Comparison of ENCODE assay signal across 26 cellular contexts in the genomic region with DNA sequence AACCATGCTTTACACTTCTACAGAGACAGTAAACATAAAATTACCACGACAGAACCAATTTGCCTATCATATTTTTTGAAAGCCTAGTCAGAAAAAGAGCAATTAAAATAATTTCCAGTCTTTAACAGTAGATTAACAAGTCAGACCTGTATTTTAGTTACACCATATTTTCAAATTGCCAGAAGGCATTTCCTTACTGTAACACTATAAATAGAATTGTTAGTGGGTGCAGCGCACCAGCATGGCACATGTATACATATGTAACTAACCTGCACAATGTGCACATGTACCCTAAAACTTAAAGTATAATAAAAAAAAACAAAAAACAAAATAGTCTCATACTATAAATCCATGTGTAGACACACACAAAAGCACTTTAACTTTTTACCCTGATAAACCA.
"Had no signal": no experiment of that assay in that cellular context is flagged by ENCODE, and none has a peak within 500 bp of the region (broad histone marks: within the 10 kb centered on the region; RNA-seq: fewer than 3 reads in every experiment).

No MANE protein-coding gene starts in this region.

- H3K9me3 ChIP-seq: esophagus muscularis mucosa, mucosa of descending colon, neutrophil, pancreas, right lobe of liver, suprapubic skin, transverse colon, vagina had no signal

- H3K36me3 Mint-ChIP-seq: natural killer cell treated with Interleukin-12 subunit alpha and Interleukin-12 subunit beta and Interleukin-15 and Interleukin-18, amount 100 ng/mL, for 72 hours had no signal

- H3K9me3 Mint-ChIP-seq: memory B cell; naive B cell; natural killer cell treated with Interleukin-12 subunit alpha and Interleukin-12 subunit beta and Interleukin-15 and Interleukin-18, amount 100 ng/mL, for 72 hours; neural crest cell; stimulated activated naive B cell treated with anti-CD40 and anti-IgM and Interleukin-4, amounts not matched to agents 10 μg/mL and 1 μg/mL and 100 μg/mL, for 72 hours; stimulated activated naive CD8-positive, alpha-beta T cell treated with anti-CD3 and anti-CD28 coated beads, Interleukin-15, Interleukin-2, amounts not matched to agents 100 ng/mL and 50 ng/mL, for 24 hours had no signal

- ATAC-seq: foreskin keratinocyte; mucosa of descending colon; natural killer cell treated with Interleukin-12 subunit alpha and Interleukin-12 subunit beta and Interleukin-15 and Interleukin-18, amount 100 ng/mL, for 72 hours; pancreas; right lobe of liver; stimulated activated naive B cell treated with anti-CD40 and anti-IgM and Interleukin-4, amounts not matched to agents 10 μg/mL and 1 μg/mL and 100 μg/mL, for 72 hours had no signal

- H3K4me3 ChIP-seq: dorsolateral prefrontal cortex, esophagus muscularis mucosa, lung, mucosa of descending colon, pancreas, right lobe of liver, suprapubic skin, transverse colon, vagina had no signal

- H3K27me3 ChIP-seq: dorsolateral prefrontal cortex, esophagus muscularis mucosa, foreskin keratinocyte, neutrophil, pancreas, right lobe of liver, suprapubic skin, transverse colon, vagina had no signal

- H3K27ac Mint-ChIP-seq: memory B cell; natural killer cell treated with Interleukin-12 subunit alpha and Interleukin-12 subunit beta and Interleukin-15 and Interleukin-18, amount 100 ng/mL, for 72 hours; progenitor cell of endocrine pancreas; stimulated activated naive CD8-positive, alpha-beta T cell treated with anti-CD3 and anti-CD28 coated beads, Interleukin-15, Interleukin-2, amounts not matched to agents 100 ng/mL and 50 ng/mL, for 24 hours had no signal

- H3K4me3 Mint-ChIP-seq: memory B cell; naive B cell; natural killer cell treated with Interleukin-12 subunit alpha and Interleukin-12 subunit beta and Interleukin-15 and Interleukin-18, amount 100 ng/mL, for 72 hours; neural crest cell; stimulated activated naive B cell treated with anti-CD40 and anti-IgM and Interleukin-4, amounts not matched to agents 10 μg/mL and 1 μg/mL and 100 μg/mL, for 72 hours; stimulated activated naive CD8-positive, alpha-beta T cell treated with anti-CD3 and anti-CD28 coated beads, Interleukin-15, Interleukin-2, amounts not matched to agents 100 ng/mL and 50 ng/mL, for 24 hours had no signal

- H3K36me3 ChIP-seq: esophagus muscularis mucosa, neutrophil, pancreas, right lobe of liver, suprapubic skin, transverse colon, vagina had no signal

- H3K27me3 Mint-ChIP-seq: memory B cell; naive B cell; natural killer cell treated with Interleukin-12 subunit alpha and Interleukin-12 subunit beta and Interleukin-15 and Interleukin-18, amount 100 ng/mL, for 72 hours; progenitor cell of endocrine pancreas; stimulated activated naive B cell treated with anti-CD40 and anti-IgM and Interleukin-4, amounts not matched to agents 10 μg/mL and 1 μg/mL and 100 μg/mL, for 72 hours; stimulated activated naive CD8-positive, alpha-beta T cell treated with anti-CD3 and anti-CD28 coated beads, Interleukin-15, Interleukin-2, amounts not matched to agents 100 ng/mL and 50 ng/mL, for 24 hours had no signal

- H3K27ac ChIP-seq: dorsolateral prefrontal cortex, epithelial cell of prostate, esophagus muscularis mucosa, foreskin keratinocyte, neutrophil, pancreas, right lobe of liver, suprapubic skin, transverse colon, vagina had no signal

- FAIRE-seq: colon, keratinocyte, pancreas, small intestine had no signal

- DNase-seq: dorsolateral prefrontal cortex; effector CD4-positive, alpha-beta T cell; glutamatergic neuron; mucosa of descending colon; naive B cell; pancreas; right lobe of liver; small intestine; stimulated activated CD4-positive, alpha-beta T cell treated with anti-CD3 and anti-CD28 coated beads, Interleukin-15, amount 100 ng/mL, for 24 hours; stimulated activated CD4-positive, alpha-beta T cell treated with anti-CD3 and anti-CD28 coated beads, Interleukin-2, amount 100 ng/mL, for 48 hours; stimulated activated naive B cell treated with anti-CD40 and anti-IgM and Interleukin-4, amounts not matched to agents 10 μg/mL and 1 μg/mL and 100 μg/mL, for 72 hours; transverse colon had no signal

- H3K4me1 ChIP-seq: foreskin keratinocyte, right lobe of liver had no signal
